ENCODE assay signal across 16 cellular contexts in genomic region chr21:42809171-42809570, GRCh38.
A peak's percentile ranks its signal among the peaks of the same experiment; 100 is the strongest.
DNase-seq lines count a peak whose midpoint lies in the region; FAIRE-seq and TF ChIP-seq lines count a peak whose summit lies in the region.
"Had no signal": no experiment of that assay in that cellular context is flagged by ENCODE, and none has a peak within 500 bp of the region (broad histone marks: within the 10 kb centered on the region; RNA-seq: fewer than 3 reads in every experiment).

No MANE protein-coding gene starts in this region.

- no peaks in the 10 kb centered on the region; the same call in 1 of the 2 replicates for H3K23me2 ChIP-seq in H1 (ENCODE audit: low read depth, low read length)

- no peaks in the 10 kb centered on the region for H3K4me1 Mint-ChIP-seq in osteocyte (ENCODE audit: unreplicated experiment)

- no peak overlapping the region for H2BK20ac ChIP-seq in H1 (ENCODE audit: low read length)

- H2BK120ac ChIP-seq in H1 (replicated peaks; ENCODE audit: low read depth, low read length): no peak overlapping the region
- no peak overlapping the region for H2BK120ac ChIP-seq in mesendoderm (ENCODE audit: low read depth, low read length)

- H3K27me3 ChIP-seq in H1 (replicated peaks in 1 of 4; ENCODE audit: control insufficient read depth in 3 of 4, extremely low read depth in 1 of 4, insufficient read depth in 3 of 4, low read length in 3 of 4) (no peaks in the 10 kb centered on the region), mesendoderm (ENCODE audit: insufficient read depth, low read length, poor library complexity) (no peaks in the 10 kb centered on the region)
- H3K27me3 ChIP-seq: BE2C had no signal

- H2BK12ac ChIP-seq in H1 (ENCODE audit: low read depth, low read length): 0 out of 2 replicates have a peak overlapping the region, but pooled peaks have one; percentile 90

- H3K4ac ChIP-seq in H1 (replicated peaks; ENCODE audit: insufficient read length, low read depth, low read length): no peak overlapping the region
- peak overlapping the region; percentile 58 for H3K4ac ChIP-seq in mesendoderm (ENCODE audit: low read depth, low read length)

- H3K9ac ChIP-seq in H1 (replicated peaks in 1 of 4; ENCODE audit: extremely low read depth in 1 of 4, low read depth in 3 of 4, low read length in 3 of 4) (no peak overlapping the region), mesendoderm (ENCODE audit: low read length) (no peak overlapping the region)

- no peaks in the 10 kb centered on the region for H3K36me3 ChIP-seq in HEK293 (ENCODE audit: control insufficient read depth in 2 of 2, insufficient read depth in 1 of 2, low read length in 2 of 2)
- H3K36me3 ChIP-seq in H1 (ENCODE audit: control insufficient read depth in 2 of 4, insufficient read depth in 4 of 4, low read length in 3 of 4): no peaks in the 10 kb centered on the region
- H3K36me3 ChIP-seq in mesendoderm (ENCODE audit: control insufficient read depth, insufficient read depth, low read length): no peaks in the 10 kb centered on the region
- H3K36me3 ChIP-seq: BE2C had no signal

- H3K4me1 ChIP-seq in HEK293 (ENCODE audit: control insufficient read depth, insufficient read depth, low read length) (no peaks in the 10 kb centered on the region), H1 (replicated peaks in 1 of 4; ENCODE audit: control insufficient read depth in 3 of 4, insufficient read depth in 4 of 4, low read length in 3 of 4) (peaks cover 0 to 14% (median 4%) of the 10 kb centered on the region in 4 experiments; a peak in 5 of 7 replicates), mesendoderm (ENCODE audit: control insufficient read depth, low read depth, low read length) (peaks cover 12% of the 10 kb centered on the region)
- H3K4me1 ChIP-seq: BE2C had no signal

- H4K91ac ChIP-seq in H1 (replicated peaks; ENCODE audit: insufficient read length, low read length): no peak overlapping the region

- no peak overlapping the region for H3K4me3 ChIP-seq in HEK293 (ENCODE audit: low read depth, low read length)
- no peak overlapping the region for H3K4me3 ChIP-seq in H1 (ENCODE audit: extremely low read depth in 1 of 4, insufficient read depth in 2 of 4, low read depth in 3 of 4, low read length in 4 of 4)
- no peak overlapping the region for H3K4me3 ChIP-seq in mesendoderm (ENCODE audit: low read length)
- H3K4me3 ChIP-seq: GM23338 had no signal

- H3K9me3 Mint-ChIP-seq in osteocyte (ENCODE audit: unreplicated experiment): no peaks in the 10 kb centered on the region
- H3K9me3 Mint-ChIP-seq: CD4-positive, CD25-positive, alpha-beta regulatory T cell had no signal

- no peak overlapping the region; the same call in 1 of the 2 replicates for H2AK5ac ChIP-seq in H1 (ENCODE audit: low read depth, low read length)
- peak overlapping the region; percentile 28 for H2AK5ac ChIP-seq in mesendoderm (ENCODE audit: low read length)

- TF ChIP-seq CTCF in HEK293 (tag by site-specific recombination; IDR thresholded peaks at IDR 0.05): no peak
- TF ChIP-seq CTCF in H1 (IDR thresholded peaks at IDR 0.05; ENCODE audit: control extremely low read depth in 1 of 3, insufficient read depth in 1 of 3, low read depth in 1 of 3, low read length in 3 of 3): no peak
- TF ChIP-seq CTCF in osteocyte (IDR thresholded peaks at IDR 0.05): no peak

- H3K23ac ChIP-seq in H1 (ENCODE audit: insufficient read length) (no peak overlapping the region), mesendoderm (ENCODE audit: low read length) (no peak overlapping the region)

- 88% methylated on average over 7 of the region's 7 CpGs; no CpG with 5 or more reads in 1 of the 2 experiments for WGBS in H1 (ENCODE audit: extremely low coverage in 1 of 2, insufficient coverage in 1 of 2, insufficient read length in 1 of 2, insufficient replicate concordance in 2 of 2, low coverage in 1 of 2, low lambda C conversion rate in 2 of 2, missing lambda C conversion rate in 1 of 2), 2 experiments
- WGBS in mesendoderm (ENCODE audit: extremely low coverage, insufficient coverage, low lambda C conversion rate): no CpG with 5 or more reads among the region's 7 CpGs

- H3K18ac ChIP-seq in H1 (ENCODE audit: extremely low read depth, low read length): no peak overlapping the region
- peak overlapping the region; percentile 32 for H3K18ac ChIP-seq in mesendoderm (ENCODE audit: low read length)

- H3K79me1 ChIP-seq in H1 (ENCODE audit: low read depth, low read length) (no peaks in the 10 kb centered on the region), mesendoderm (ENCODE audit: low read length) (no peaks in the 10 kb centered on the region)

- H4K5ac ChIP-seq in H1 (ENCODE audit: insufficient read length, low read depth, low read length) (no peak overlapping the region), mesendoderm (ENCODE audit: low read length) (no peak overlapping the region)

- no peak for DNase-seq in H1 (ENCODE audit: low read depth in 1 of 2, low spot score in 2 of 2)
- no peak for DNase-seq in mesendoderm
- DNase-seq in osteocyte (ENCODE audit: extremely low spot score, unreplicated experiment): peak; percentile 51
- DNase-seq in RPMI8226: no peak
- no peak for DNase-seq in 8988T
- DNase-seq in DMS 273 treated with DMSO at 0.1 percent for 48 hours (lab: John Stamatoyannopoulos, UW): no peak
- DNase-seq: ACHN; BE2C; C1 segment of cervical spinal cord; CD4-positive, CD25-positive, alpha-beta regulatory T cell; DMS79 treated with DMSO at 0.1 percent for 48 hours; GF-D8; H7 had no signal

- peaks cover 75% of the 10 kb centered on the region for H3K27me3 Mint-ChIP-seq in osteocyte (ENCODE audit: unreplicated experiment)

- CTCF ChIA-PET in HEK293 (lab: Yijun Ruan, JAX): interaction anchor here (0.6 kb wide), 1 partner anchor 216 kb away, joined by 3 read pairs; no protein-coding TSS in a partner anchor
- CTCF ChIA-PET in H1 (lab: Charles Lee; ENCODE audit: partially characterized antibody): interaction anchor here (1.9 kb wide), 1 partner anchor 10 kb away, joined by 8 read pairs; no protein-coding TSS in a partner anchor

- H2BK5ac ChIP-seq in H1 (ENCODE audit: low read depth, low read length) (peak overlapping the region; percentile 78; the same call in 1 of the 2 replicates), mesendoderm (ENCODE audit: low read length) (no peak overlapping the region)

- peaks cover 0 to 3% of the 10 kb centered on the region in 2 experiments for H4K20me1 ChIP-seq in H1 (replicated peaks in 1 of 2; ENCODE audit: control insufficient read depth in 1 of 2, insufficient read depth in 2 of 2, low read length in 2 of 2)

- H3K36me3 Mint-ChIP-seq in osteocyte (ENCODE audit: unreplicated experiment): no peaks in the 10 kb centered on the region

- H3K4me2 ChIP-seq in H1 (ENCODE audit: insufficient read depth in 1 of 2, low read depth in 2 of 2, low read length in 2 of 2) (no peak overlapping the region), mesendoderm (ENCODE audit: low read length) (no peak overlapping the region)

- H3K14ac ChIP-seq in H1 (ENCODE audit: insufficient read length): no peak overlapping the region

- H2AFZ ChIP-seq in H1 (ENCODE audit: low read length): no peak overlapping the region
- H2AFZ ChIP-seq: GM23338 had no signal

- H3K56ac ChIP-seq in H1 (replicated peaks; ENCODE audit: insufficient read length, low read depth, low read length) (no peak overlapping the region), mesendoderm (ENCODE audit: low read length) (peak overlapping the region; percentile 20)

- H3K27ac ChIP-seq in HEK293 (ENCODE audit: extremely low read depth, low read depth, low read length): no peak overlapping the region
- no peak overlapping the region for H3K27ac ChIP-seq in H1 (ENCODE audit: low read depth, low read length)
- no peak overlapping the region for H3K27ac ChIP-seq in mesendoderm (ENCODE audit: low read depth, low read length)

- H3K79me2 ChIP-seq in H1 (ENCODE audit: control insufficient read depth in 1 of 2, insufficient read depth in 2 of 2, low read length in 2 of 2) (no peaks in the 10 kb centered on the region), mesendoderm (ENCODE audit: control insufficient read depth, insufficient read depth, low read length) (no peaks in the 10 kb centered on the region)

- TF ChIP-seq RAD21 in H1 (IDR thresholded peaks at IDR 0.05 in 1 of 2, conservative IDR thresholded peaks at IDR 0.05 in 1 of 2; ENCODE audit: low read depth in 2 of 2, low read length in 2 of 2): no peak

- H2BK15ac ChIP-seq in H1 (ENCODE audit: low read length) (no peak overlapping the region), mesendoderm (replicated peaks; ENCODE audit: low read depth) (no peak overlapping the region)

- POLR2A ChIA-PET in HEK293 (lab: Yijun Ruan, JAX) (no interaction called here), H1 (lab: Charles Lee; ENCODE audit: partially characterized antibody) (interaction anchor here (0.6 to 2.3 kb wide), 3 partner anchors 11 to 28 kb away, joined by 4 to 8 read pairs (median 4); no protein-coding TSS in a partner anchor)

- no peak overlapping the region for H3K4me3 Mint-ChIP-seq in osteocyte (ENCODE audit: unreplicated experiment)
- H3K4me3 Mint-ChIP-seq: CD4-positive, CD25-positive, alpha-beta regulatory T cell; GM23338 had no signal

- TF ChIP-seq POLR2A in H1 (IDR thresholded peaks at IDR 0.05; ENCODE audit: control extremely low read depth in 1 of 2, low read depth in 2 of 2, low read length in 2 of 2): no peak

- H4K8ac ChIP-seq in H1 (ENCODE audit: extremely low read depth, insufficient read depth, low read length) (no peak overlapping the region), mesendoderm (ENCODE audit: low read depth, low read length) (no peak overlapping the region)

- H3K27ac Mint-ChIP-seq in osteocyte (ENCODE audit: unreplicated experiment): no peak overlapping the region
- H3K27ac Mint-ChIP-seq: GM23338 had no signal

- H3K9me3 ChIP-seq in HEK293 (ENCODE audit: control insufficient read depth, insufficient read depth, low read depth, low read length): no peaks in the 10 kb centered on the region
- H3K9me3 ChIP-seq in H1 (ENCODE audit: insufficient read depth in 2 of 2, low read depth in 1 of 2, low read length in 1 of 2): peaks cover under 1 to 1% of the 10 kb centered on the region in 2 experiments; a peak in 3 of 4 replicates
- H3K9me3 ChIP-seq: BE2C had no signal

- TF ChIP-seq EP300 in H1 (IDR thresholded peaks at IDR 0.05; ENCODE audit: borderline replicate concordance in 1 of 2, low read depth in 2 of 2, low read length in 2 of 2): no peak

- FAIRE-seq in H1 (lab: Jason Lieb, UNC): no peak
- FAIRE-seq: A204.1 had no signal

TF ChIP-seq in HEK293, 187 proteins besides CTCF, POLR2A, EP300 and RAD21:
- TF ChIP-seq HOXC10 (CRISPR knock-in tag; IDR thresholded peaks at IDR 0.05) (no peak), GLIS1 (tag by site-specific recombination; IDR thresholded peaks at IDR 0.05) (peak; percentile 57)

TF ChIP-seq in H1, 55 proteins besides CTCF, POLR2A, EP300 and RAD21 (continues in another document):
- TF ChIP-seq JUND (IDR thresholded peaks at IDR 0.05; ENCODE audit: low read length) (no peak), KDM4A (IDR thresholded peaks at IDR 0.05; ENCODE audit: low read depth, low read length, severe bottlenecking) (no peak), CHD2 (IDR thresholded peaks at IDR 0.05; ENCODE audit: low read length) (no peak)
- TF ChIP-seq, protein P1, sequence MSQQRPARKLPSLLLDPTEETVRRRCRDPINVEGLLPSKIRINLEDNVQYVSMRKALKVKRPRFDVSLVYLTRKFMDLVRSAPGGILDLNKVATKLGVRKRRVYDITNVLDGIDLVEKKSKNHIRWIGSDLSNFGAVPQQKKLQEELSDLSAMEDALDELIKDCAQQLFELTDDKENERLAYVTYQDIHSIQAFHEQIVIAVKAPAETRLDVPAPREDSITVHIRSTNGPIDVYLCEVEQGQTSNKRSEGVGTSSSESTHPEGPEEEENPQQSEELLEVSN (IDR thresholded peaks at IDR 0.05): no peak
